In genomic region chr17:45022288-45022648, GRCh38 we compare ENCODE assay signal across 1 cellular context.
TF ChIP-seq lines count a peak whose summit lies in the region.

No MANE protein-coding gene starts in this region.

TF ChIP-seq in SK-N-SH, 30 proteins besides CTCF, POLR2A, EP300 and RAD21 (continued from another document):
- TF ChIP-seq REST (IDR thresholded peaks at IDR 0.05; ENCODE audit: low read depth, low read length) (no peak), MEF2A (IDR thresholded peaks at IDR 0.05; ENCODE audit: borderline replicate concordance, low read depth) (no peak), SMC3 (IDR thresholded peaks at IDR 0.05; ENCODE audit: low read depth, low read length) (no peak)
TF ChIP-seq in SK-N-SH: peak in this region for 0.
